ENCODE assay signal across 1 cellular context in the genomic region with DNA sequence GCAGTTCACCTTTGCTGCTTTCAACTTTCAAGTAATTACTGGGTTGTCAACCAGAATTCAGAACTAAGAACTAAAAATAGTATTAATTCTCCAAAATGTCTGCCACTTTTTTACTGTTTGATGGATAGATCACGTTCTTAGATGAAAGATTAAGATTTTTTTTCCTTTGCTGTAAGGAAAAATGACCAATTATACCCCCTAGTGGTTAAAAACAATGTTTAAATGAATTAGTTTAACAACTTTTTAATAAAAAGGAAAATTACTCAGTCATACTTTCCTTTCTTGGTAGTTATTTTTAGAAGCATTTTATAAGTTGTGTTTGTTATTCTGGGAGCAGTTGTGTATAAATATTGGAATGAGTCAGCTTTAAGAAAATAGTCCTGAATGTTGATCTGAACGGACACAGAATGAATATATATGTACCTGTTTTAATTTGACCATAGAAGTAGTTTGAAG.
TF ChIP-seq lines count a peak whose summit lies in the region.

No MANE protein-coding gene starts in this region.

TF ChIP-seq in GM12878, 131 proteins besides CTCF, POLR2A, EP300 and RAD21:
- TF ChIP-seq LARP7 (IDR thresholded peaks at IDR 0.05) (no peak), RBBP5 (conservative IDR thresholded peaks at IDR 0.05) (no peak), BHLHE40 (IDR thresholded peaks at IDR 0.05; ENCODE audit: borderline replicate concordance in 1 of 2, low read depth in 2 of 2, low read length in 1 of 2) (peak in 1 of 2 experiments; percentile 68; a peak in 1 of 4 replicates), NFIC (IDR thresholded peaks at IDR 0.05; ENCODE audit: low read depth, low read length) (0 out of 2 replicates have a peak, but pooled peaks have one; percentile 30), MEF2A (IDR thresholded peaks at IDR 0.05; ENCODE audit: insufficient read depth, low read depth, low read length) (0 out of 2 replicates have a peak, but pooled peaks have one; percentile 50), ZNF384 (IDR thresholded peaks at IDR 0.05; ENCODE audit: borderline replicate concordance, low read depth, low read length) (peak; percentile 32; the same call in 1 of the 2 replicates), MEF2B (IDR thresholded peaks at IDR 0.05; ENCODE audit: partially characterized antibody, poor library complexity, severe bottlenecking) (peak; percentile 16), PML (IDR thresholded peaks at IDR 0.05; ENCODE audit: low read length) (peak; percentile 50; the same call in 1 of the 2 replicates), HDAC2 (IDR thresholded peaks at IDR 0.05) (no peak)
- TF ChIP-seq, protein P1, sequence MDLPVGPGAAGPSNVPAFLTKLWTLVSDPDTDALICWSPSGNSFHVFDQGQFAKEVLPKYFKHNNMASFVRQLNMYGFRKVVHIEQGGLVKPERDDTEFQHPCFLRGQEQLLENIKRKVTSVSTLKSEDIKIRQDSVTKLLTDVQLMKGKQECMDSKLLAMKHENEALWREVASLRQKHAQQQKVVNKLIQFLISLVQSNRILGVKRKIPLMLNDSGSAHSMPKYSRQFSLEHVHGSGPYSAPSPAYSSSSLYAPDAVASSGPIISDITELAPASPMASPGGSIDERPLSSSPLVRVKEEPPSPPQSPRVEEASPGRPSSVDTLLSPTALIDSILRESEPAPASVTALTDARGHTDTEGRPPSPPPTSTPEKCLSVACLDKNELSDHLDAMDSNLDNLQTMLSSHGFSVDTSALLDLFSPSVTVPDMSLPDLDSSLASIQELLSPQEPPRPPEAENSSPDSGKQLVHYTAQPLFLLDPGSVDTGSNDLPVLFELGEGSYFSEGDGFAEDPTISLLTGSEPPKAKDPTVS (IDR thresholded peaks at IDR 0.05; ENCODE audit: low read depth, low read length), result no peak
- TF ChIP-seq, protein P2, sequence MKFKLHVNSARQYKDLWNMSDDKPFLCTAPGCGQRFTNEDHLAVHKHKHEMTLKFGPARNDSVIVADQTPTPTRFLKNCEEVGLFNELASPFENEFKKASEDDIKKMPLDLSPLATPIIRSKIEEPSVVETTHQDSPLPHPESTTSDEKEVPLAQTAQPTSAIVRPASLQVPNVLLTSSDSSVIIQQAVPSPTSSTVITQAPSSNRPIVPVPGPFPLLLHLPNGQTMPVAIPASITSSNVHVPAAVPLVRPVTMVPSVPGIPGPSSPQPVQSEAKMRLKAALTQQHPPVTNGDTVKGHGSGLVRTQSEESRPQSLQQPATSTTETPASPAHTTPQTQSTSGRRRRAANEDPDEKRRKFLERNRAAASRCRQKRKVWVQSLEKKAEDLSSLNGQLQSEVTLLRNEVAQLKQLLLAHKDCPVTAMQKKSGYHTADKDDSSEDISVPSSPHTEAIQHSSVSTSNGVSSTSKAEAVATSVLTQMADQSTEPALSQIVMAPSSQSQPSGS (IDR thresholded peaks at IDR 0.05; ENCODE audit: low read length), result no peak
- TF ChIP-seq, protein P3, sequence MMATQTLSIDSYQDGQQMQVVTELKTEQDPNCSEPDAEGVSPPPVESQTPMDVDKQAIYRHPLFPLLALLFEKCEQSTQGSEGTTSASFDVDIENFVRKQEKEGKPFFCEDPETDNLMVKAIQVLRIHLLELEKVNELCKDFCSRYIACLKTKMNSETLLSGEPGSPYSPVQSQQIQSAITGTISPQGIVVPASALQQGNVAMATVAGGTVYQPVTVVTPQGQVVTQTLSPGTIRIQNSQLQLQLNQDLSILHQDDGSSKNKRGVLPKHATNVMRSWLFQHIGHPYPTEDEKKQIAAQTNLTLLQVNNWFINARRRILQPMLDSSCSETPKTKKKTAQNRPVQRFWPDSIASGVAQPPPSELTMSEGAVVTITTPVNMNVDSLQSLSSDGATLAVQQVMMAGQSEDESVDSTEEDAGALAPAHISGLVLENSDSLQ (IDR thresholded peaks at IDR 0.05), result peak; percentile 24; the same call in 1 of the 2 replicates
